Comparison of ENCODE assay signal across 10 cellular contexts in the genomic region with DNA sequence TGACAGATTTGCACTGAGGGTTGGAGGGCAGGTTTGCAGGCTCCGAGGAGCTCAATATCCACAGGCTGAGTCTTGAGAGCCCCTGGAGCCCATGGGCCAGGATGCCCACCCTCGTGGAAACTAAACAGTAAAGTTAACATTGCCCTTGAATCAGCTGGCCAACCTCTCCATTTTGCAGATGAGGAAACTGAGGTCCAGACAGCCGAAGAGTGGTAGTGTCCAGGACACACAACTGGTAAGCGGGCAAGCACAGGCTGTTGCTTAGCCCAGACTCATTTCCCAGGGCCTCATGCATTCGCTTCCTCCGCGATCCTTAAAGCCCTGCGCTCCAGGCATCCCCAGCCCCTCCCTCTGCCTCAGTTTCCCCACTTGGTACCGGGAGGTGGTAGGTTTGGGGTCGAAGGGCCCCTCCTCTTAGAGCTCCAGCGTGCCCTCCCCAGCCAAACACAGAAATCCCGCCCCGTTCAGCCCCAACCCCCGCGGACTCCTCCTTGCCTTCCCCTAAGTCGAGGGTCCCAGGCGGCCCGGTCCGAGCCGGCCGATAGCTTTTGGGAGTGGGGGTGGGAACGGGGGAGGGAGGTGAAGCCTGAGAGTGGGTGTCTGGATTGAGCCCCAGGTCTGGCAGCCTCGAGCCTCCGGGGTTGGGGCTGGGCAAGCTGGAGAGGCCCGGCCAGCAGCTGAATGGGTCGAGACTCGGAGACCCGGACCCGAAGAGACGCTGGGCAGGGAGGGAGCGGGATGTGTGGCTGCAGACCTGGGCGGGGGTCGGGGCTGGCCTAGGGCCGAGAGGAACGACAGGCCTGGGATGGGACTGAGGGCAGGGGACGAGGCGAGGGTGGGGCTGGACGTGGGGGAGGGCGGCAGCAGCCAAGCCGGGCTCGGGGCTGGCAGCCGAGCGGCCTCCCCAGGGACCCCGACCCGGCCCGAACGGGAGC. TPM values are rescaled to one million over a fixed set of nuclear protein-coding genes. Genes with fewer than 3 reads are reported as not detected.
DNase-seq lines count a peak whose midpoint lies in the region; ATAC-seq and TF ChIP-seq lines count a peak whose summit lies in the region.
"Had no signal": no experiment of that assay in that cellular context is flagged by ENCODE, and none has a peak within 500 bp of the region (broad histone marks: within the 10 kb centered on the region; RNA-seq: fewer than 3 reads in every experiment).

No MANE protein-coding gene starts in this region.

- H3K9me3 ChIP-seq in naive thymus-derived CD4-positive, alpha-beta T cell (ENCODE audit: control insufficient read depth in 2 of 3, low read length in 3 of 3): no peaks in the 10 kb centered on the region
- H3K9me3 ChIP-seq in vagina: no peaks in the 10 kb centered on the region

- no peak for TF ChIP-seq CTCF in endothelial cell (IDR thresholded peaks at IDR 0.05; ENCODE audit: unreplicated experiment)
- TF ChIP-seq CTCF in vagina (IDR thresholded peaks at IDR 0.05): no peak
- TF ChIP-seq CTCF in GM13976 (IDR thresholded peaks at IDR 0.05; ENCODE audit: borderline replicate concordance, control extremely low read depth, extremely low read depth, insufficient read depth, missing control alignments): no peak

- H3K9me3 Mint-ChIP-seq in endothelial cell (ENCODE audit: unreplicated experiment): no peaks in the 10 kb centered on the region
- H3K9me3 Mint-ChIP-seq in naive thymus-derived CD4-positive, alpha-beta T cell: peaks cover 0 to 2% (median 0%) of the 10 kb centered on the region in 11 donors
- H3K9me3 Mint-ChIP-seq in activated naive CD4-positive, alpha-beta T cell treated with anti-CD3 and anti-CD28 coated beads for 36 hours: no peaks in the 10 kb centered on the region

- DNase-seq in Right ventricle myocardium superior (no peak), cardiac septum (ENCODE audit: low spot score) (no peak), endothelial cell (ENCODE audit: low spot score) (no peak), vagina (ENCODE audit: extremely low spot score in 2 of 2) (no peak), NCI-H510A treated with DMSO at 0.1 percent for 48 hours (lab: John Stamatoyannopoulos, UW) (no peak), GM13976 (ENCODE audit: low spot score) (no peak)
- DNase-seq in naive thymus-derived CD4-positive, alpha-beta T cell: no peak
- no peak for DNase-seq in activated naive CD4-positive, alpha-beta T cell treated with anti-CD3 and anti-CD28 coated beads for 36 hours
- DNase-seq: COR-L47, NCI-H446 had no signal

- H3K27ac ChIP-seq in naive thymus-derived CD4-positive, alpha-beta T cell (ENCODE audit: low read depth, low read length): no peak overlapping the region
- peak overlapping the region; percentile 89 for H3K27ac ChIP-seq in vagina

- peak overlapping the region; percentile 37 for H3K4me3 Mint-ChIP-seq in endothelial cell (ENCODE audit: unreplicated experiment)
- peak overlapping the region in 9 of 10 donors; percentile 42 to 77 (median 69) for H3K4me3 Mint-ChIP-seq in naive thymus-derived CD4-positive, alpha-beta T cell
- H3K4me3 Mint-ChIP-seq in activated naive CD4-positive, alpha-beta T cell treated with anti-CD3 and anti-CD28 coated beads for 36 hours: no peak overlapping the region

- CTCF ChIA-PET in naive thymus-derived CD4-positive, alpha-beta T cell (lab: Charles Lee): no interaction called here
- CTCF ChIA-PET in activated naive CD4-positive, alpha-beta T cell treated with anti-CD3 and anti-CD28 coated beads for 36 hours (lab: Charles Lee): interaction anchor here (0.9 to 1.1 kb wide), 2 partner anchors 14 to 28 kb away, joined by 3 read pairs; no protein-coding TSS in a partner anchor

- H3K36me3 ChIP-seq in naive thymus-derived CD4-positive, alpha-beta T cell (ENCODE audit: control insufficient read depth in 2 of 3, insufficient read depth in 3 of 3, low read length in 3 of 3): no peaks in the 10 kb centered on the region
- H3K36me3 ChIP-seq in vagina: no peaks in the 10 kb centered on the region

- TF ChIP-seq POLR2A in vagina (IDR thresholded peaks at IDR 0.05): no peak

- peaks cover 9% of the 10 kb centered on the region for H3K4me1 Mint-ChIP-seq in endothelial cell (ENCODE audit: unreplicated experiment)
- H3K4me1 Mint-ChIP-seq in naive thymus-derived CD4-positive, alpha-beta T cell: peaks cover 0 to 15% (median 10%) of the 10 kb centered on the region in 7 donors
- H3K4me1 Mint-ChIP-seq in activated naive CD4-positive, alpha-beta T cell treated with anti-CD3 and anti-CD28 coated beads for 36 hours (ENCODE audit: low read depth): no peaks in the 10 kb centered on the region

- H3K4me1 ChIP-seq in naive thymus-derived CD4-positive, alpha-beta T cell (ENCODE audit: control insufficient read depth in 2 of 2, insufficient read depth in 2 of 2, low read length in 2 of 2): no peaks in the 10 kb centered on the region
- H3K4me1 ChIP-seq in vagina: peaks cover 58% of the 10 kb centered on the region

- POLR2A ChIA-PET in naive thymus-derived CD4-positive, alpha-beta T cell (lab: Charles Lee): no interaction called here

- intact Hi-C loops in Right ventricle myocardium superior (cut with DNase I) (no loop called here), cardiac septum (cut with DNase I) (no loop called here), vagina (cut with DNase I) (no loop called here)
- intact Hi-C loops in naive thymus-derived CD4-positive, alpha-beta T cell (cut with micrococcal nuclease): no loop called here
- intact Hi-C loops in activated naive CD4-positive, alpha-beta T cell treated with anti-CD3 and anti-CD28 coated beads for 36 hours (cut with micrococcal nuclease): no loop called here

- H3K36me3 Mint-ChIP-seq in endothelial cell (ENCODE audit: low read depth, unreplicated experiment): no peaks in the 10 kb centered on the region
- H3K36me3 Mint-ChIP-seq in naive thymus-derived CD4-positive, alpha-beta T cell: peaks cover 0 to 6% (median 0%) of the 10 kb centered on the region in 5 donors
- no peaks in the 10 kb centered on the region for H3K36me3 Mint-ChIP-seq in activated naive CD4-positive, alpha-beta T cell treated with anti-CD3 and anti-CD28 coated beads for 36 hours (ENCODE audit: low read depth)

- H3K4me3 ChIP-seq in naive thymus-derived CD4-positive, alpha-beta T cell (ENCODE audit: low read length): no peak overlapping the region
- peak overlapping the region; percentile 62 to 71 for H3K4me3 ChIP-seq in vagina

- no peak overlapping the region for H3K27ac Mint-ChIP-seq in endothelial cell (ENCODE audit: unreplicated experiment)
- no peak overlapping the region for H3K27ac Mint-ChIP-seq in naive thymus-derived CD4-positive, alpha-beta T cell
- H3K27ac Mint-ChIP-seq in activated naive CD4-positive, alpha-beta T cell treated with anti-CD3 and anti-CD28 coated beads for 36 hours: no peak overlapping the region

- ATAC-seq in Right ventricle myocardium superior (ENCODE audit: poor library complexity): peak; percentile 7
- no peak for ATAC-seq in naive thymus-derived CD4-positive, alpha-beta T cell

- H3K27me3 ChIP-seq in naive thymus-derived CD4-positive, alpha-beta T cell (ENCODE audit: control insufficient read depth in 2 of 2, insufficient read depth in 2 of 2, low read length in 2 of 2): peaks cover 0 to 8% of the 10 kb centered on the region in 2 donors
- no peaks in the 10 kb centered on the region for H3K27me3 ChIP-seq in vagina

- H3K27me3 Mint-ChIP-seq in endothelial cell (ENCODE audit: unreplicated experiment): peaks cover 15% of the 10 kb centered on the region
- H3K27me3 Mint-ChIP-seq in naive thymus-derived CD4-positive, alpha-beta T cell: peaks cover 35 to 66% (median 42%) of the 10 kb centered on the region in 5 donors
- H3K27me3 Mint-ChIP-seq in activated naive CD4-positive, alpha-beta T cell treated with anti-CD3 and anti-CD28 coated beads for 36 hours (ENCODE audit: low read depth): peaks cover 38% of the 10 kb centered on the region

- in situ Hi-C loops in GM13976 (cut with MboI; ENCODE audit: low sequenced_read_pairs, unreplicated experiment): loop anchor here (25.0 kb wide), 1 partner anchor 169 kb away; a partner anchor contains a TSS

RNA-seq across cellular contexts. Expression of a gene that starts 3.6 kb away (rescaled TPM):
- total RNA-seq in Right ventricle myocardium superior: 11.8 TPM
- total RNA-seq in cardiac septum: 5.4 TPM
- 6.2 TPM for total RNA-seq in endothelial cell (ENCODE audit: unreplicated experiment)
- total RNA-seq in naive thymus-derived CD4-positive, alpha-beta T cell: not detected
- polyA plus RNA-seq in naive thymus-derived CD4-positive, alpha-beta T cell: not detected
- total RNA-seq in vagina: 13.0 TPM
- total RNA-seq in activated naive CD4-positive, alpha-beta T cell treated with anti-CD3 and anti-CD28 coated beads for 36 hours: not detected

RNA-seq across cellular contexts. Expression of a gene that starts 17.9 kb away (rescaled TPM):
- 10,727 TPM for total RNA-seq in Right ventricle myocardium superior
- 3,804 TPM for total RNA-seq in cardiac septum
- not detected for total RNA-seq in endothelial cell (ENCODE audit: unreplicated experiment)
- total RNA-seq in naive thymus-derived CD4-positive, alpha-beta T cell: not detected
- not detected for polyA plus RNA-seq in naive thymus-derived CD4-positive, alpha-beta T cell
- not detected for total RNA-seq in vagina
- total RNA-seq in activated naive CD4-positive, alpha-beta T cell treated with anti-CD3 and anti-CD28 coated beads for 36 hours: not detected

Comparison
In these comparisons a context has a peak if more than half of its experiments do, and no peak if none do; other contexts are left out.
1. RNA of a gene that starts 17.9 kb away (total RNA-seq): 10,727 TPM in Right ventricle myocardium superior (single experiment) and 3,804 TPM in cardiac septum (single experiment); not detected in vagina (single experiment), not detected in endothelial cell (single experiment), not detected in naive thymus-derived CD4-positive, alpha-beta T cell and not detected in activated naive CD4-positive, alpha-beta T cell treated with anti-CD3 and anti-CD28 coated beads for 36 hours; every median in the first group is over 1,000 times any median in the second.